11 cellular contexts compared by ENCODE assay signal in the genomic region with DNA sequence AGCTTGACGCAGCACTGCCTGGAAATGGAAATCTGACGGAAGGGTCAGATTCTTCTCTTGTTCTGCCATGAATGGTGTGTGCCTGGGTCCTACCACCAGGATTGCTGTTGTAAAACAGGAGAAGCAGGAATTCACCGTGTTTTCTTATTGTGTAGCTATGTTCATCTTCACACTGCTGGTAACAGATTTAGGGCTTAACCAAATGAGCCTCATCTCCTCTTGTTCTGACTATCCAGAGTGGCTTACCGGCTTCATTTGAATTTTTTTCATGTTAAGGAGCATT.
DNase-seq lines count a peak whose midpoint lies in the region; ATAC-seq, FAIRE-seq and TF ChIP-seq lines count a peak whose summit lies in the region.
"Had no signal": no experiment of that assay in that cellular context is flagged by ENCODE, and none has a peak within 500 bp of the region (broad histone marks: within the 10 kb centered on the region; RNA-seq: fewer than 3 reads in every experiment).

No MANE protein-coding gene starts in this region.

- H3K9me3 Mint-ChIP-seq in activated T-helper 2 cell treated with anti-CD3 and anti-CD28 coated beads, Interferon-gamma antibody, Interleukin-2, Interleukin-4, amounts not matched to agents 10 μg/mL and 5 μg/mL and 100 μg/mL, durations not matched to agents 14 hours and 24 hours and 36 hours = no peaks in the 10 kb centered on the region
- no peaks in the 10 kb centered on the region for H3K9me3 Mint-ChIP-seq in memory B cell

- no peak for TF ChIP-seq EP300 in upper lobe of left lung (IDR thresholded peaks at IDR 0.05)

- ATAC-seq in memory B cell (ENCODE audit: low read depth) (no peak), upper lobe of left lung (ENCODE audit: low FRiP score in 2 of 2) (no peak), GM21576 (IDR thresholded peaks at IDR 0.05; ENCODE audit: unreplicated experiment) (no peak)
- ATAC-seq: gastroesophageal sphincter had no signal

- DNase-seq in NCI-H82 (lab: John Stamatoyannopoulos, UW) (peak; percentile 6), NCI-H82 treated with DMSO at 0.1 percent for 48 hours (lab: John Stamatoyannopoulos, UW; ENCODE audit: unreplicated experiment) (no peak), H54 (ENCODE audit: insufficient read length, low spot score) (peak; percentile 62), memory B cell (ENCODE audit: low spot score in 2 of 2) (no peak), SIG-M5 (lab: John Stamatoyannopoulos, UW) (no peak), upper lobe of left lung (no peak)
- DNase-seq in activated T-helper 2 cell treated with anti-CD3 and anti-CD28 coated beads, Interferon-gamma antibody, Interleukin-2, Interleukin-4, amounts not matched to agents 10 μg/mL and 5 μg/mL and 100 μg/mL, durations not matched to agents 14 hours and 24 hours and 36 hours (ENCODE audit: low spot score) = no peak
- DNase-seq: NCI-H510A treated with DMSO at 0.1 percent for 48 hours had no signal

- H3K27ac ChIP-seq in upper lobe of left lung = no peak overlapping the region
- H3K27ac ChIP-seq: gastroesophageal sphincter had no signal

- peaks cover 85% of the 10 kb centered on the region for H3K36me3 Mint-ChIP-seq in activated T-helper 2 cell treated with anti-CD3 and anti-CD28 coated beads, Interferon-gamma antibody, Interleukin-2, Interleukin-4, amounts not matched to agents 10 μg/mL and 5 μg/mL and 100 μg/mL, durations not matched to agents 14 hours and 24 hours and 36 hours (ENCODE audit: low read depth)
- H3K36me3 Mint-ChIP-seq in memory B cell = peaks cover 20% of the 10 kb centered on the region

- peak overlapping the region; percentile 49 for H3K4me3 Mint-ChIP-seq in activated T-helper 2 cell treated with anti-CD3 and anti-CD28 coated beads, Interferon-gamma antibody, Interleukin-2, Interleukin-4, amounts not matched to agents 10 μg/mL and 5 μg/mL and 100 μg/mL, durations not matched to agents 14 hours and 24 hours and 36 hours (ENCODE audit: low read depth)
- no peak overlapping the region for H3K4me3 Mint-ChIP-seq in memory B cell

- no peak for TF ChIP-seq CTCF in upper lobe of left lung (IDR thresholded peaks at IDR 0.05)

- H3K4me3 ChIP-seq in upper lobe of left lung = no peak overlapping the region
- H3K4me3 ChIP-seq: gastroesophageal sphincter, HAP-1 had no signal

- H3K9me3 ChIP-seq in upper lobe of left lung = no peaks in the 10 kb centered on the region
- H3K9me3 ChIP-seq: gastroesophageal sphincter, HAP-1 had no signal

- H3K36me3 ChIP-seq in upper lobe of left lung = peaks cover 0 to 53% (median 30%) of the 10 kb centered on the region in 4 donors

- no peaks in the 10 kb centered on the region for H3K27me3 Mint-ChIP-seq in activated T-helper 2 cell treated with anti-CD3 and anti-CD28 coated beads, Interferon-gamma antibody, Interleukin-2, Interleukin-4, amounts not matched to agents 10 μg/mL and 5 μg/mL and 100 μg/mL, durations not matched to agents 14 hours and 24 hours and 36 hours (ENCODE audit: low read depth)
- no peaks in the 10 kb centered on the region for H3K27me3 Mint-ChIP-seq in memory B cell

- H3K27me3 ChIP-seq in upper lobe of left lung = no peaks in the 10 kb centered on the region
- H3K27me3 ChIP-seq: gastroesophageal sphincter had no signal

- intact Hi-C loops in activated T-helper 2 cell treated with anti-CD3 and anti-CD28 coated beads, Interferon-gamma antibody, Interleukin-2, Interleukin-4, amounts not matched to agents 10 μg/mL and 5 μg/mL and 100 μg/mL, durations not matched to agents 14 hours and 24 hours and 36 hours (cut with micrococcal nuclease) = loop anchor here (5.0 kb wide), 4 partner anchors 43 to 302 kb away; no protein-coding TSS in a partner anchor

- peaks cover 71% of the 10 kb centered on the region for H3K4me1 Mint-ChIP-seq in activated T-helper 2 cell treated with anti-CD3 and anti-CD28 coated beads, Interferon-gamma antibody, Interleukin-2, Interleukin-4, amounts not matched to agents 10 μg/mL and 5 μg/mL and 100 μg/mL, durations not matched to agents 14 hours and 24 hours and 36 hours (ENCODE audit: low read depth)
- H3K4me1 Mint-ChIP-seq in memory B cell = peaks cover 21% of the 10 kb centered on the region

- H3K27ac Mint-ChIP-seq in activated T-helper 2 cell treated with anti-CD3 and anti-CD28 coated beads, Interferon-gamma antibody, Interleukin-2, Interleukin-4, amounts not matched to agents 10 μg/mL and 5 μg/mL and 100 μg/mL, durations not matched to agents 14 hours and 24 hours and 36 hours = peak overlapping the region; percentile 49
- H3K27ac Mint-ChIP-seq in memory B cell = peak overlapping the region; percentile 24

- no peak for FAIRE-seq in H54 (lab: Jason Lieb, UNC)

- peaks cover 0 to 5% (median 0%) of the 10 kb centered on the region in 4 donors for H3K4me1 ChIP-seq in upper lobe of left lung

- TF ChIP-seq POLR2A in H54 (IDR thresholded peaks at IDR 0.05; ENCODE audit: low read depth, low read length) (no peak), upper lobe of left lung (IDR thresholded peaks at IDR 0.05) (no peak)

- WGBS in upper lobe of left lung, 2 donors = 91 to 95% methylated on average over 4 of the region's 4 CpGs

Comparison
In these comparisons a context has a peak if more than half of its experiments do, and no peak if none do; other contexts are left out.
1. DNase-seq: peak in NCI-H82 (single experiment) and H54 (single experiment); none in NCI-H82 treated with DMSO at 0.1 percent for 48 hours (single experiment), activated T-helper 2 cell treated with anti-CD3 and anti-CD28 coated beads, Interferon-gamma antibody, Interleukin-2, Interleukin-4, amounts not matched to agents 10 μg/mL and 5 μg/mL and 100 μg/mL, durations not matched to agents 14 hours and 24 hours and 36 hours (single experiment), memory B cell (0 of 2), SIG-M5 (single experiment) and upper lobe of left lung (0 of 2).